Comparison of ENCODE assay signal across 27 cellular contexts in the genomic region with DNA sequence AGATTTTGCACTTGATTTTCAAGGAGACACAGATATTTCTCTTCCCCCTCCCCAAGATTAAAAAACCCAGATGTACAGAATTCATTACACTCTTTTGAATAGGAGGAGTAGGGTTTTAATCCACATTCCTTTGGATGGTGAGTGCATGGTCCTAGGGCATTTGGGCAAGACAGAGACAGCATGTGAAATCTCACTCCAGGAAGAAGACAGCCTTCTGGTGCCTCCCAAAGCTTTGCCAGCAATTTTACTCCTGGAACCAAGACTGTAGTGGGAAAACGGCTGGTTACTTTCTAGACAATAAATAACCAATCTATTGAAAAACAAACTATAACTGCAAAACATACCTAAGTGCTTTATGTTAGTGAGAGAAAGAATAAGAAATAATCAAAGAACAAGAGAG.
"Had no signal": no experiment of that assay in that cellular context is flagged by ENCODE, and none has a peak within 500 bp of the region (broad histone marks: within the 10 kb centered on the region; RNA-seq: fewer than 3 reads in every experiment).

No MANE protein-coding gene starts in this region.

- H3K9me3 Mint-ChIP-seq: effector memory CD8-positive, alpha-beta T cell; naive thymus-derived CD8-positive, alpha-beta T cell; neural progenitor cell; type B pancreatic cell had no signal

- H3K27ac Mint-ChIP-seq: neural progenitor cell, type B pancreatic cell had no signal

- H3K27me3 Mint-ChIP-seq: effector memory CD8-positive, alpha-beta T cell; naive thymus-derived CD8-positive, alpha-beta T cell had no signal

- H3K4me3 Mint-ChIP-seq: effector memory CD8-positive, alpha-beta T cell; naive thymus-derived CD8-positive, alpha-beta T cell; neural progenitor cell; type B pancreatic cell had no signal

- H3K36me3 Mint-ChIP-seq: neural progenitor cell, type B pancreatic cell had no signal

- DNase-seq: central memory CD4-positive, alpha-beta T cell; dermis blood vessel endothelial cell; effector memory CD8-positive, alpha-beta T cell; erythroblast; esophagus squamous epithelium; foreskin melanocyte; glutamatergic neuron; heart right ventricle; hippocampal formation; kidney glomerular epithelial cell; left colon; left ventricle myocardium inferior; mammary epithelial cell; mesendoderm; naive thymus-derived CD8-positive, alpha-beta T cell; retina; right lobe of liver; small intestine; stimulated activated CD4-positive, alpha-beta T cell treated with anti-CD3 and anti-CD28 coated beads, Interleukin-15, amount 100 ng/mL, for 24 hours; stimulated activated CD4-positive, alpha-beta T cell treated with anti-CD3 and anti-CD28 coated beads, Interleukin-4, amount 100 ng/mL, for 1 hour; stimulated activated CD8-positive, alpha-beta memory T cell treated with anti-CD3 and anti-CD28 coated beads, Interleukin-4, amount 100 ng/mL, for 48 hours; stimulated activated naive CD8-positive, alpha-beta T cell treated with anti-CD3 and anti-CD28 coated beads, Interleukin-15, Interleukin-2, amounts not matched to agents 100 U/mL and 50 U/mL, for 24 hours; substantia nigra; testis; tibial artery had no signal

- ATAC-seq: effector memory CD8-positive, alpha-beta T cell; heart right ventricle; left colon; naive thymus-derived CD8-positive, alpha-beta T cell; right lobe of liver; stimulated activated naive CD8-positive, alpha-beta T cell treated with anti-CD3 and anti-CD28 coated beads, Interleukin-15, Interleukin-2, amounts not matched to agents 100 U/mL and 50 U/mL, for 24 hours had no signal
